In genomic region chr2:63846487-63846886, GRCh38 we compare ENCODE assay signal across 15 cellular contexts. TPM values are rescaled to one million over a fixed set of nuclear protein-coding genes. Genes with fewer than 3 reads are reported as not detected.
DNase-seq lines count a peak whose midpoint lies in the region; ATAC-seq and TF ChIP-seq lines count a peak whose summit lies in the region.
"Had no signal": no experiment of that assay in that cellular context is flagged by ENCODE, and none has a peak within 500 bp of the region (broad histone marks: within the 10 kb centered on the region; RNA-seq: fewer than 3 reads in every experiment).

No MANE protein-coding gene starts in this region.

- H3K27ac Mint-ChIP-seq in T-helper 17 cell (peak overlapping the region; percentile 67), type B pancreatic cell (peak overlapping the region; percentile 65)
- H3K27ac Mint-ChIP-seq: T-helper 2 cell treated with Interferon-gamma antibody and Interleukin-4, amounts not matched to agents 5 μg/mL and 100 μg/mL, for 36 hours had no signal

- H3K27me3 ChIP-seq in heart right ventricle (no peaks in the 10 kb centered on the region), iPS-18a (ENCODE audit: control insufficient read depth, insufficient read depth, low read length) (no peaks in the 10 kb centered on the region)
- H3K27me3 ChIP-seq: adrenal gland, esophagus squamous epithelium had no signal

- WGBS in heart right ventricle, 2 donors = 5 to 20% methylated on average over 1 of the region's 1 CpG

- H3K4me3 Mint-ChIP-seq in T-helper 17 cell (no peak overlapping the region), type B pancreatic cell (no peak overlapping the region)
- H3K4me3 Mint-ChIP-seq: T-helper 2 cell treated with Interferon-gamma antibody and Interleukin-4, amounts not matched to agents 5 μg/mL and 100 μg/mL, for 36 hours had no signal

- peak overlapping the region in 1 of 10 donors; percentile 1 for H3K4me3 ChIP-seq in heart right ventricle
- peak overlapping the region; percentile 93 for H3K4me3 ChIP-seq in iPS-18a (ENCODE audit: low read length)
- H3K4me3 ChIP-seq: adrenal gland, esophagus squamous epithelium, prostate gland, thoracic aorta had no signal

- intact Hi-C loops in heart right ventricle (cut with DNase I) = loop anchor here in 1 of 10 donors (10.0 kb wide), 1 partner anchor 262 kb away; the partner anchor contains the start of genes MDH1 and WDPCP
- intact Hi-C loops in Right ventricle myocardium inferior (cut with DNase I) = no loop called here

- TF ChIP-seq CTCF in heart right ventricle (IDR thresholded peaks at IDR 0.05) (no peak), type B pancreatic cell (conservative IDR thresholded peaks at IDR 0.05) (no peak)

- no peaks in the 10 kb centered on the region for H3K9me3 ChIP-seq in heart right ventricle
- no peaks in the 10 kb centered on the region for H3K9me3 ChIP-seq in T-helper 17 cell (ENCODE audit: control insufficient read depth, low read length, poor library complexity, severe bottlenecking)
- H3K9me3 ChIP-seq in iPS-18a (ENCODE audit: control insufficient read depth, low read depth, low read length) = no peaks in the 10 kb centered on the region
- H3K9me3 ChIP-seq: adrenal gland, esophagus squamous epithelium, prostate gland, thoracic aorta had no signal

- DNase-seq in heart right ventricle = peak in 1 of 2 donors; percentile 50
- no peak for DNase-seq in Right ventricle myocardium inferior (ENCODE audit: missing footprints)
- DNase-seq in T-helper 17 cell = no peak
- no peak for DNase-seq in type B pancreatic cell (ENCODE audit: extremely low spot score, unreplicated experiment)
- no peak for DNase-seq in SW480 (ENCODE audit: low spot score)
- no peak for DNase-seq in HT-29 (ENCODE audit: low spot score)
- DNase-seq: adrenal gland, DMS79, esophagus squamous epithelium, NCI-H345 had no signal

- H3K27me3 Mint-ChIP-seq in T-helper 17 cell (no peaks in the 10 kb centered on the region), type B pancreatic cell (no peaks in the 10 kb centered on the region)

- peak overlapping the region; percentile 45 for H3K9ac ChIP-seq in iPS-18a (ENCODE audit: low read length)

- H3K4me1 ChIP-seq in heart right ventricle = peaks cover 4 to 85% (median 67%) of the 10 kb centered on the region in 9 donors
- peaks cover 49% of the 10 kb centered on the region for H3K4me1 ChIP-seq in iPS-18a (ENCODE audit: control insufficient read depth, low read depth, low read length)
- H3K4me1 ChIP-seq: prostate gland had no signal

- H3K36me3 Mint-ChIP-seq in T-helper 17 cell (ENCODE audit: low read depth) (no peaks in the 10 kb centered on the region), type B pancreatic cell (peaks cover 13% of the 10 kb centered on the region)

- H3K4me1 Mint-ChIP-seq in T-helper 17 cell (peaks cover 57% of the 10 kb centered on the region), type B pancreatic cell (ENCODE audit: unreplicated experiment) (peaks cover 52% of the 10 kb centered on the region)

- H3K36me3 ChIP-seq in heart right ventricle (no peaks in the 10 kb centered on the region), iPS-18a (ENCODE audit: control insufficient read depth, low read depth, low read length) (peaks cover 7% of the 10 kb centered on the region)
- H3K36me3 ChIP-seq: adrenal gland, esophagus squamous epithelium, prostate gland, thoracic aorta had no signal

- H3K9me3 Mint-ChIP-seq in type B pancreatic cell = peaks cover 7% of the 10 kb centered on the region

- ATAC-seq in heart right ventricle = peak in 1 of 8 donors; percentile 18
- no peak for ATAC-seq in Right ventricle myocardium inferior
- ATAC-seq in T-helper 17 cell = no peak
- no peak for ATAC-seq in HG03196 (IDR thresholded peaks at IDR 0.05; ENCODE audit: unreplicated experiment)

- peak overlapping the region in 8 of 10 donors; percentile 18 to 99 (median 68) for H3K27ac ChIP-seq in heart right ventricle
- H3K27ac ChIP-seq in iPS-18a (ENCODE audit: low read length) = peak overlapping the region; percentile 16
- H3K27ac ChIP-seq: adrenal gland, prostate gland had no signal

RNA-seq across cellular contexts. Expression of gene UGP2, which starts 4.8 kb away (rescaled TPM):
- total RNA-seq in heart right ventricle (100 to 1,000 TPM; 250 to 457 (median 371) TPM), Right ventricle myocardium inferior (363 TPM), T-helper 17 cell (10 to 100 TPM; 68.7 to 82.7 TPM), type B pancreatic cell (ENCODE audit: low replicate concordance) (76.6 and 113 TPM in 2 replicates)
- 100 to 1,000 TPM; 139 to 632 TPM for polyA plus RNA-seq in heart right ventricle
- total RNA-seq in HT-29 (2014; rRNA removed; shearing (Covaris generic)) = 23.1 and 27.8 TPM in 2 replicates
